In genomic region chr15:26891448-26891881, GRCh38 we compare ENCODE assay signal across 8 cellular contexts. TPM values are rescaled to one million over a fixed set of nuclear protein-coding genes. Genes with fewer than 3 reads are reported as not detected.
A peak's percentile ranks its signal among the peaks of the same experiment; 100 is the strongest.
DNase-seq lines count a peak whose midpoint lies in the region; ATAC-seq and TF ChIP-seq lines count a peak whose summit lies in the region.

No MANE protein-coding gene starts in this region.

- intact Hi-C loops in upper lobe of right lung (cut with DNase I), result no loop called here

- H3K4me1 Mint-ChIP-seq in nephron progenitor cell, result peaks cover 4% of the 10 kb centered on the region

- H3K4me3 Mint-ChIP-seq in nephron progenitor cell, result no peak overlapping the region

- peak; percentile 67 for DNase-seq in AG10803 (ENCODE audit: low read depth)
- peak; percentile 38 for DNase-seq in NCI-H1694 (lab: John Stamatoyannopoulos, UW)
- DNase-seq in UCSD-AML1 (lab: John Stamatoyannopoulos, UW; ENCODE audit: unreplicated experiment), result peak; percentile 53
- peak; percentile 38 for DNase-seq in fibroblast of gingiva (ENCODE audit: low read depth)
- peak; percentile 90 for DNase-seq in nephron progenitor cell
- DNase-seq in upper lobe of right lung, result no peak

- peak; percentile 49 for ATAC-seq in GM18907 (IDR thresholded peaks at IDR 0.05; ENCODE audit: unreplicated experiment)
- peak; percentile 59 for ATAC-seq in upper lobe of right lung
- ATAC-seq in HG03108 (IDR thresholded peaks at IDR 0.05; ENCODE audit: unreplicated experiment), result no peak

- H3K27me3 Mint-ChIP-seq in nephron progenitor cell (ENCODE audit: low read depth, poor library complexity), result peaks cover 15% of the 10 kb centered on the region

- peak overlapping the region; percentile 55 for H3K4me3 ChIP-seq in AG10803 (ENCODE audit: low read length)
- no peak overlapping the region for H3K4me3 ChIP-seq in upper lobe of right lung

- H3K27ac Mint-ChIP-seq in nephron progenitor cell, result no peak overlapping the region

- H3K36me3 ChIP-seq in upper lobe of right lung, result no peaks in the 10 kb centered on the region

- H3K4me1 ChIP-seq in upper lobe of right lung, result peaks cover 4% of the 10 kb centered on the region

- no peaks in the 10 kb centered on the region for H3K36me3 Mint-ChIP-seq in nephron progenitor cell (ENCODE audit: low read depth)

- peaks cover 11% of the 10 kb centered on the region for H3K27me3 ChIP-seq in upper lobe of right lung

- peak; percentile 79 for TF ChIP-seq CTCF in AG10803 (conservative IDR thresholded peaks at IDR 0.05; ENCODE audit: low read length)
- TF ChIP-seq CTCF in nephron progenitor cell (IDR thresholded peaks at IDR 0.05), result peak; percentile 85
- TF ChIP-seq CTCF in upper lobe of right lung (IDR thresholded peaks at IDR 0.05), result peak; percentile 66

- no peaks in the 10 kb centered on the region for H3K9me3 ChIP-seq in upper lobe of right lung

- H3K9me3 Mint-ChIP-seq in nephron progenitor cell, result peaks cover 18% of the 10 kb centered on the region

- no peak overlapping the region for H3K27ac ChIP-seq in upper lobe of right lung

RNA-seq across cellular contexts. Expression of gene GABRA5, which starts 24.6 kb away (rescaled TPM):
- not detected for total RNA-seq in upper lobe of right lung
